Comparison of ENCODE assay signal across 8 cellular contexts in genomic region chr12:131829351-131829794, GRCh38. TPM values are rescaled to one million over a fixed set of nuclear protein-coding genes. Genes with fewer than 3 reads are reported as not detected.
A peak's percentile ranks its signal among the peaks of the same experiment; 100 is the strongest.
DNase-seq lines count a peak whose midpoint lies in the region; ATAC-seq and TF ChIP-seq lines count a peak whose summit lies in the region.

No MANE protein-coding gene starts in this region.

- TF ChIP-seq CTCF in SK-N-SH (IDR thresholded peaks at IDR 0.05) (no peak), parathyroid adenoma (IDR thresholded peaks at IDR 0.05) (no peak)

- H3F3A ChIP-seq in SK-N-SH (replicated peaks; ENCODE audit: insufficient read depth): no peaks in the 10 kb centered on the region

- CTCF ChIA-PET in SK-N-SH (lab: Yijun Ruan, JAX): interaction anchor here (0.8 to 6.2 kb wide), 9 partner anchors 12 to 913 kb away, joined by 3 to 51 read pairs (median 3); no protein-coding TSS in a partner anchor

- peak overlapping the region; percentile 42; the same call in 1 of the 2 replicates for H2AFZ ChIP-seq in SK-N-SH (ENCODE audit: low read depth)
- H2AFZ ChIP-seq in parathyroid adenoma: peak overlapping the region; percentile 50

- H3K79me2 ChIP-seq in SK-N-SH (ENCODE audit: insufficient read depth): no peaks in the 10 kb centered on the region
- no peaks in the 10 kb centered on the region for H3K79me2 ChIP-seq in parathyroid adenoma

- no peaks in the 10 kb centered on the region for H4K20me1 ChIP-seq in SK-N-SH (ENCODE audit: insufficient read depth)

- TF ChIP-seq RAD21 in SK-N-SH (IDR thresholded peaks at IDR 0.05; ENCODE audit: low read length): no peak

- no peaks in the 10 kb centered on the region for H3K9me3 ChIP-seq in SK-N-SH
- no peaks in the 10 kb centered on the region for H3K9me3 ChIP-seq in parathyroid adenoma (ENCODE audit: control insufficient read depth, low read length)

- H3K4me2 ChIP-seq in SK-N-SH (peak overlapping the region; percentile 91), parathyroid adenoma (ENCODE audit: low read length) (peak overlapping the region; percentile 17)

- ATAC-seq in activated CD4-positive, CD25-positive, alpha-beta regulatory T cell treated with anti-CD3 and anti-CD28 coated beads, Interleukin-2, amount 50 U/mL, for 24 hours: no peak
- no peak for ATAC-seq in GM18867 (IDR thresholded peaks at IDR 0.05; ENCODE audit: unreplicated experiment)
- no peak for ATAC-seq in GM19324 (IDR thresholded peaks at IDR 0.05; ENCODE audit: low FRiP score, unreplicated experiment)

- DNase-seq in HCEC 1CT (peak; percentile 40), SK-N-SH (peak; percentile 67), fibroblast of peridontal ligament (ENCODE audit: extremely low read depth) (peak; percentile 16), HuH-7.5 (ENCODE audit: low spot score) (no peak)

- H3K4me1 ChIP-seq in SK-N-SH (ENCODE audit: control insufficient read depth in 1 of 2, insufficient read depth in 2 of 2, low read depth in 1 of 2, low read length in 1 of 2) (peaks cover 3 to 32% of the 10 kb centered on the region in 2 experiments; a peak in 1 of 4 replicates), parathyroid adenoma (peaks cover 4% of the 10 kb centered on the region)

- no peaks in the 10 kb centered on the region for H3K36me3 ChIP-seq in SK-N-SH (replicated peaks in 1 of 2; ENCODE audit: control insufficient read depth in 1 of 2, insufficient read depth in 2 of 2, low read length in 1 of 2)
- no peaks in the 10 kb centered on the region for H3K36me3 ChIP-seq in parathyroid adenoma (ENCODE audit: control insufficient read depth, insufficient read depth, low read length)

- H3K27ac ChIP-seq in SK-N-SH (ENCODE audit: low read depth in 2 of 2, low read length in 1 of 2) (no peak overlapping the region), parathyroid adenoma (no peak overlapping the region)

- POLR2A ChIA-PET in SK-N-SH (lab: Yijun Ruan, JAX): interaction anchor here (0.5 kb wide), 1 partner anchor 373 kb away, joined by 4 read pairs; no protein-coding TSS in a partner anchor

- 0% methylated on average over 13 of the region's 28 CpGs for WGBS in SK-N-SH (ENCODE audit: low lambda C conversion rate)

- H3K27me3 ChIP-seq in SK-N-SH (ENCODE audit: insufficient read depth) (no peaks in the 10 kb centered on the region), parathyroid adenoma (ENCODE audit: control insufficient read depth, insufficient read depth, low read length) (peaks cover 20% of the 10 kb centered on the region)

- TF ChIP-seq EP300 in SK-N-SH (IDR thresholded peaks at IDR 0.05; ENCODE audit: borderline replicate concordance in 1 of 2, low read depth in 1 of 2, low read length in 1 of 2): no peak

- H3K9me2 ChIP-seq in SK-N-SH: no peaks in the 10 kb centered on the region

- peak overlapping the region; percentile 54 to 62 for H3K4me3 ChIP-seq in SK-N-SH (ENCODE audit: low read depth in 2 of 2, low read length in 1 of 2)
- no peak overlapping the region for H3K4me3 ChIP-seq in parathyroid adenoma (ENCODE audit: low read depth, low read length)

- H3K9ac ChIP-seq in SK-N-SH (peak overlapping the region; percentile 31; the same call in 1 of the 2 replicates), parathyroid adenoma (no peak overlapping the region)

TF ChIP-seq in SK-N-SH, 30 proteins besides CTCF, POLR2A, EP300 and RAD21:
- TF ChIP-seq GABPA (IDR thresholded peaks at IDR 0.05; ENCODE audit: low read depth) (peak; percentile 41; the same call in 1 of the 2 replicates), CHD2 (IDR thresholded peaks at IDR 0.05; ENCODE audit: low read length, partially characterized antibody) (no peak)

RNA-seq across cellular contexts. Expression of gene MMP17, which starts 1.2 kb away (rescaled TPM):
- 13.5 and 14.0 TPM in 2 replicates for polyA plus RNA-seq in SK-N-SH (2012; rRNA removed)
- 4.0 and 8.7 TPM in 2 replicates for polyA plus RNA-seq in SK-N-SH (2012; cell fraction: cytosol; rRNA removed)
- polyA plus RNA-seq in SK-N-SH (2012; cell fraction: nucleus; rRNA removed): 27.4 and 35.0 TPM in 2 replicates
